Comparison of ENCODE assay signal across 8 cellular contexts in genomic region chr6:43020847-43021246, GRCh38. TPM values are rescaled to one million over a fixed set of nuclear protein-coding genes. Genes with fewer than 3 reads are reported as not detected.
DNase-seq lines count a peak whose midpoint lies in the region; ATAC-seq and TF ChIP-seq lines count a peak whose summit lies in the region.

No MANE protein-coding gene starts in this region.

- TF ChIP-seq RAD21 in liver (IDR thresholded peaks at IDR 0.05), result no peak

- H3K9ac ChIP-seq in HUES6 (ENCODE audit: low read length) (peak overlapping the region; percentile 76), liver (ENCODE audit: low read depth in 1 of 2, low read length in 2 of 2) (peak overlapping the region; percentile 48 to 53)

- TF ChIP-seq CTCF in astrocyte of the spinal cord (IDR thresholded peaks at IDR 0.05; ENCODE audit: low read depth, low read length) (no peak), liver (IDR thresholded peaks at IDR 0.05; ENCODE audit: low read depth, low read length, missing input control) (no peak)

- in situ Hi-C loops in astrocyte of the spinal cord (cut with HindIII; ENCODE audit: low sequenced_read_pairs), result no loop called here

- H3K36me3 ChIP-seq in ACC112 (ENCODE audit: insufficient read depth, low read length), result peaks cover 8% of the 10 kb centered on the region; the same call in 1 of the 2 replicates
- peaks cover 46% of the 10 kb centered on the region for H3K36me3 ChIP-seq in HUES6 (ENCODE audit: control insufficient read depth, insufficient read depth, low read length)
- peaks cover 0 to 34% (median 21%) of the 10 kb centered on the region in 4 donors for H3K36me3 ChIP-seq in liver (ENCODE audit: control insufficient read depth in 4 of 4, insufficient read depth in 3 of 4, low read depth in 1 of 4, low read length in 3 of 4)
- H3K36me3 ChIP-seq in urinary bladder (ENCODE audit: insufficient read depth), result no peaks in the 10 kb centered on the region

- no peak overlapping the region for H2AFZ ChIP-seq in ACC112 (ENCODE audit: low read length, unreplicated experiment)

- WGBS in liver, result 61% methylated on average over 5 of the region's 5 CpGs
- 46% methylated on average over 5 of the region's 5 CpGs for WGBS in urinary bladder

- peaks cover 52% of the 10 kb centered on the region for H3K79me2 ChIP-seq in ACC112 (ENCODE audit: control insufficient read depth, insufficient read depth, low read length, unreplicated experiment)

- ATAC-seq in HG03460 (IDR thresholded peaks at IDR 0.05; ENCODE audit: unreplicated experiment) (no peak), HG02970 (IDR thresholded peaks at IDR 0.05; ENCODE audit: low FRiP score, unreplicated experiment) (no peak), HG03025 (IDR thresholded peaks at IDR 0.05; ENCODE audit: low FRiP score, unreplicated experiment) (no peak)

- H3K9me3 ChIP-seq in HUES6 (ENCODE audit: control insufficient read depth, insufficient read depth, low read depth, low read length) (no peaks in the 10 kb centered on the region), liver (ENCODE audit: control insufficient read depth in 4 of 4, low read length in 3 of 4) (no peaks in the 10 kb centered on the region)

- H3K4me1 ChIP-seq in ACC112 (ENCODE audit: control insufficient read depth, insufficient read depth, low read length, unreplicated experiment) (peaks cover 19% of the 10 kb centered on the region), HUES6 (ENCODE audit: control insufficient read depth, insufficient read depth, low read length) (peaks cover 5% of the 10 kb centered on the region; the same call in 1 of the 2 replicates), liver (ENCODE audit: control insufficient read depth in 4 of 4, insufficient read depth in 4 of 4, low read length in 3 of 4) (peaks cover 2 to 15% (median 13%) of the 10 kb centered on the region in 4 donors), urinary bladder (ENCODE audit: insufficient read depth) (no peaks in the 10 kb centered on the region)

- H3K4me3 ChIP-seq in ACC112 (ENCODE audit: low read depth, low read length) (peak overlapping the region; percentile 100), HUES6 (ENCODE audit: low read depth, low read length) (peak overlapping the region; percentile 93), astrocyte of the spinal cord (ENCODE audit: low read depth, low read length) (peak overlapping the region; percentile 99), liver (ENCODE audit: low read depth in 1 of 3, low read length in 3 of 3) (peak overlapping the region; percentile 92 to 100 (median 94)), urinary bladder (ENCODE audit: low read depth, low read length) (peak overlapping the region; percentile 97)

- no peak for DNase-seq in astrocyte of the spinal cord (ENCODE audit: low read depth, low spot score)

- H3K27me3 ChIP-seq in ACC112 (ENCODE audit: insufficient read depth, low read length), result no peaks in the 10 kb centered on the region
- no peaks in the 10 kb centered on the region for H3K27me3 ChIP-seq in HUES6 (ENCODE audit: control insufficient read depth, insufficient read depth, low read length)
- H3K27me3 ChIP-seq in liver (ENCODE audit: control insufficient read depth in 4 of 4, insufficient read depth in 4 of 4, low read length in 3 of 4), result no peaks in the 10 kb centered on the region

- H3K27ac ChIP-seq in ACC112 (ENCODE audit: low read depth, low read length), result peak overlapping the region; percentile 75
- peak overlapping the region; percentile 76 for H3K27ac ChIP-seq in HUES6 (ENCODE audit: low read depth, low read length)
- H3K27ac ChIP-seq in liver (ENCODE audit: low read depth in 1 of 2, low read length in 2 of 2), result peak overlapping the region; percentile 86 to 95
- H3K27ac ChIP-seq in urinary bladder (ENCODE audit: low read depth), result peak overlapping the region; percentile 88

TF ChIP-seq in liver, 16 proteins besides CTCF, POLR2A, EP300 and RAD21:
- TF ChIP-seq EGR1 (IDR thresholded peaks at IDR 0.05; ENCODE audit: low read depth in 2 of 2) (no peak), TAF1 (conservative IDR thresholded peaks at IDR 0.05) (no peak), REST (IDR thresholded peaks at IDR 0.05) (no peak), JUND (IDR thresholded peaks at IDR 0.05) (no peak), NR2F2 (IDR thresholded peaks at IDR 0.05) (no peak), YY1 (IDR thresholded peaks at IDR 0.05) (no peak), FOXA2 (IDR thresholded peaks at IDR 0.05) (no peak), SP1 (IDR thresholded peaks at IDR 0.05) (no peak), FOXA1 (IDR thresholded peaks at IDR 0.05) (no peak), HNF4A (conservative IDR thresholded peaks at IDR 0.05) (no peak), ATF3 (IDR thresholded peaks at IDR 0.05) (no peak), RXRA (IDR thresholded peaks at IDR 0.05) (no peak), HNF4G (IDR thresholded peaks at IDR 0.05) (no peak), MAX (IDR thresholded peaks at IDR 0.05) (no peak), GABPA (IDR thresholded peaks at IDR 0.05 in 1 of 2, conservative IDR thresholded peaks at IDR 0.05 in 1 of 2) (no peak)
- TF ChIP-seq, protein P1, sequence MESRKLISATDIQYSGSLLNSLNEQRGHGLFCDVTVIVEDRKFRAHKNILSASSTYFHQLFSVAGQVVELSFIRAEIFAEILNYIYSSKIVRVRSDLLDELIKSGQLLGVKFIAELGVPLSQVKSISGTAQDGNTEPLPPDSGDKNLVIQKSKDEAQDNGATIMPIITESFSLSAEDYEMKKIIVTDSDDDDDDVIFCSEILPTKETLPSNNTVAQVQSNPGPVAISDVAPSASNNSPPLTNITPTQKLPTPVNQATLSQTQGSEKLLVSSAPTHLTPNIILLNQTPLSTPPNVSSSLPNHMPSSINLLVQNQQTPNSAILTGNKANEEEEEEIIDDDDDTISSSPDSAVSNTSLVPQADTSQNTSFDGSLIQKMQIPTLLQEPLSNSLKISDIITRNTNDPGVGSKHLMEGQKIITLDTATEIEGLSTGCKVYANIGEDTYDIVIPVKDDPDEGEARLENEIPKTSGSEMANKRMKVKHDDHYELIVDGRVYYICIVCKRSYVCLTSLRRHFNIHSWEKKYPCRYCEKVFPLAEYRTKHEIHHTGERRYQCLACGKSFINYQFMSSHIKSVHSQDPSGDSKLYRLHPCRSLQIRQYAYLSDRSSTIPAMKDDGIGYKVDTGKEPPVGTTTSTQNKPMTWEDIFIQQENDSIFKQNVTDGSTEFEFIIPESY (IDR thresholded peaks at IDR 0.05), result no peak
TF ChIP-seq in liver: peak in this region for 0.

RNA-seq across cellular contexts. Expression of gene RRP36, which starts 0.6 kb away (rescaled TPM):
- total RNA-seq in liver (10 to 100 TPM; 23.4 to 33.4 TPM), urinary bladder (37.1 TPM)
- polyA plus RNA-seq in liver (10 to 100 TPM; 26.0 to 26.4 TPM), urinary bladder (38.1 TPM)

RNA-seq across cellular contexts. Expression of gene KLHDC3, which starts 6.8 kb away (rescaled TPM):
- total RNA-seq in liver (10 to 100 TPM; 51.2 to 66.5 TPM), urinary bladder (75.8 TPM)
- polyA plus RNA-seq in liver (10 to 100 TPM; 30.9 to 49.9 TPM), urinary bladder (90.4 TPM)

RNA-seq across cellular contexts. Expression of gene MEA1, which starts 7.1 kb away (rescaled TPM):
- total RNA-seq in liver (10 to 100 TPM; 10.7 to 24.0 TPM), urinary bladder (29.1 TPM)
- polyA plus RNA-seq in liver (10 to 100 TPM; 37.2 to 50.3 TPM), urinary bladder (87.7 TPM)

RNA-seq across cellular contexts. Expression of gene CUL7, which starts 32.8 kb away (rescaled TPM):
- 10 to 100 TPM; 10.3 to 10.4 TPM for total RNA-seq in liver
- polyA plus RNA-seq in liver, result 1 to 10 TPM; 2.2 to 5.2 TPM
- total RNA-seq in urinary bladder, result 26.5 TPM
- polyA plus RNA-seq in urinary bladder, result 10.8 TPM

RNA-seq across cellular contexts. Expression of gene PPP2R5D, which starts 36.5 kb away (rescaled TPM):
- total RNA-seq in liver (10 to 100 TPM; 12.9 to 13.9 TPM), urinary bladder (30.1 TPM)
- polyA plus RNA-seq in liver (10 to 100 TPM in 1 of 2 donors, 1 to 10 TPM in 1; 6.7 to 13.5 TPM), urinary bladder (43.0 TPM)
